ENCODE assay signal across 20 cellular contexts in the genomic region with DNA sequence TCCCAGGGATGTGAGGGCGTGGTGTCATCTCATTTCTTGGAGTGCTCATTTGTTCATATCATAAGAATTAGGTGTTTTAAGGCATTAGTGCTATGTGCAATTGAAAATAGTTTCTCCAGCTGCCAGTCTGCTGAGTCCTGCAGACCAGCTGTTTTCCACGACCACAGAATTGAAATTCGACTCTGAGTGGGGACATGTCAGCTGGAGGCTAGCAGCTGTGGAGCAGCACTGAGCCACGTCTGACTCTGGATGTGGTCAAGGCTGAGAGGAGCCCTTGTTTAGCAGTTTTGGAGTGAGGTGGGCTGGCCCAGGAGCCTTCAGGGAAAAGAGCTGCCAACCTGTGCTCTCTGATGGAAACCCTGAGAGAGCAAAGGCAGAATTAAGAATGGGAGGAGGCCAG.
DNase-seq lines count a peak whose midpoint lies in the region.
"Had no signal": no experiment of that assay in that cellular context is flagged by ENCODE, and none has a peak within 500 bp of the region (broad histone marks: within the 10 kb centered on the region; RNA-seq: fewer than 3 reads in every experiment).

No MANE protein-coding gene starts in this region.

- H3K4me1 ChIP-seq in neuronal stem cell (ENCODE audit: control insufficient read depth in 2 of 2, insufficient read depth in 1 of 2, low read depth in 1 of 2, low read length in 2 of 2) = peaks cover 0 to 2% of the 10 kb centered on the region in 2 donors
- H3K4me1 ChIP-seq: adrenal gland, BE2C, right lobe of liver had no signal

- no peak overlapping the region for H3K4me3 ChIP-seq in neuronal stem cell (ENCODE audit: low read length in 2 of 2)
- H3K4me3 ChIP-seq: adrenal gland, coronary artery, K562, right lobe of liver had no signal

- no peak overlapping the region for H3K14ac ChIP-seq in neuronal stem cell (ENCODE audit: low read length)

- H2AFZ ChIP-seq in neuronal stem cell (ENCODE audit: low read length) = no peak overlapping the region

- no peak overlapping the region for H3K9ac ChIP-seq in neuronal stem cell (ENCODE audit: low read depth, low read length, poor library complexity)

- H3K4me1 Mint-ChIP-seq in activated naive CD8-positive, alpha-beta T cell treated with anti-CD3 and anti-CD28 coated beads for 36 hours = no peaks in the 10 kb centered on the region
- H3K4me1 Mint-ChIP-seq in activated naive CD4-positive, alpha-beta T cell treated with anti-CD3 and anti-CD28 coated beads, Interleukin-2, amount 10 ng/mL, durations not matched to agents 7 days and 5 days = no peaks in the 10 kb centered on the region
- H3K4me1 Mint-ChIP-seq: activated CD4-positive, alpha-beta memory T cell treated with anti-CD3 and anti-CD28 coated beads, Interleukin-2, amount 10 ng/mL, durations not matched to agents 7 days and 5 days had no signal

- DNase-seq in DMS 273 treated with DMSO at 0.1 percent for 48 hours (lab: John Stamatoyannopoulos, UW) = peak; percentile 4
- DNase-seq in LHCN-M2 (ENCODE audit: low read depth) = peak; percentile 100
- peak; percentile 55 for DNase-seq in dedifferentiated amniotic fluid mesenchymal stem cell (ENCODE audit: extremely low spot score)
- DNase-seq in neuronal stem cell (ENCODE audit: low spot score) = no peak
- no peak for DNase-seq in stimulated activated CD4-positive, alpha-beta T cell treated with anti-CD3 and anti-CD28 coated beads, Interleukin-2, amount 100 ng/mL, for 24 hours
- no peak for DNase-seq in activated naive CD8-positive, alpha-beta T cell treated with anti-CD3 and anti-CD28 coated beads for 36 hours
- no peak for DNase-seq in activated naive CD4-positive, alpha-beta T cell treated with anti-CD3 and anti-CD28 coated beads, Interleukin-2, amount 10 ng/mL, durations not matched to agents 7 days and 5 days
- DNase-seq: activated CD4-positive, alpha-beta memory T cell treated with anti-CD3 and anti-CD28 coated beads, Interleukin-2, amount 10 ng/mL, durations not matched to agents 7 days and 5 days; activated T-cell treated with anti-CD3 and anti-CD28 coated beads, Interleukin-2, amount 50 U/mL, for 48 hours; adrenal gland; BE2C; DMS153; mammary epithelial cell; NCI-H1048; NCI-H2081; NCI-H748 treated with DMSO at 0.1 percent for 48 hours; right lobe of liver; substantia nigra had no signal

- no peak overlapping the region for H4K8ac ChIP-seq in neuronal stem cell (ENCODE audit: low read depth, low read length)

- no peak overlapping the region for H3K4me3 Mint-ChIP-seq in activated naive CD8-positive, alpha-beta T cell treated with anti-CD3 and anti-CD28 coated beads for 36 hours
- H3K4me3 Mint-ChIP-seq in activated naive CD4-positive, alpha-beta T cell treated with anti-CD3 and anti-CD28 coated beads, Interleukin-2, amount 10 ng/mL, durations not matched to agents 7 days and 5 days = no peak overlapping the region
- H3K4me3 Mint-ChIP-seq: activated CD4-positive, alpha-beta memory T cell treated with anti-CD3 and anti-CD28 coated beads, Interleukin-2, amount 10 ng/mL, durations not matched to agents 7 days and 5 days had no signal

- no peak overlapping the region for H2BK15ac ChIP-seq in neuronal stem cell (ENCODE audit: low read length)

- H3K9me3 Mint-ChIP-seq in activated naive CD8-positive, alpha-beta T cell treated with anti-CD3 and anti-CD28 coated beads for 36 hours = peaks cover 6% of the 10 kb centered on the region
- no peaks in the 10 kb centered on the region for H3K9me3 Mint-ChIP-seq in activated naive CD4-positive, alpha-beta T cell treated with anti-CD3 and anti-CD28 coated beads, Interleukin-2, amount 10 ng/mL, durations not matched to agents 7 days and 5 days
- H3K9me3 Mint-ChIP-seq: activated CD4-positive, alpha-beta memory T cell treated with anti-CD3 and anti-CD28 coated beads, Interleukin-2, amount 10 ng/mL, durations not matched to agents 7 days and 5 days had no signal

- H3K9me3 ChIP-seq in neuronal stem cell (replicated peaks in 1 of 2; ENCODE audit: control insufficient read depth in 2 of 2, insufficient read depth in 1 of 2, low read depth in 1 of 2, low read length in 2 of 2) = no peaks in the 10 kb centered on the region
- H3K9me3 ChIP-seq: adrenal gland, BE2C, right lobe of liver had no signal

- no peak overlapping the region for H2AK5ac ChIP-seq in neuronal stem cell (ENCODE audit: low read depth, low read length)

- no peak overlapping the region for H2BK12ac ChIP-seq in neuronal stem cell (ENCODE audit: low read length)

- no peak overlapping the region for H3K4ac ChIP-seq in neuronal stem cell (ENCODE audit: low read length)

- CTCF ChIA-PET in activated naive CD4-positive, alpha-beta T cell treated with anti-CD3 and anti-CD28 coated beads, Interleukin-2, amount 10 ng/mL, durations not matched to agents 7 days and 5 days (lab: Charles Lee) = no interaction called here

- H3K27me3 ChIP-seq in neuronal stem cell (ENCODE audit: control insufficient read depth in 3 of 3, insufficient read depth in 3 of 3, low read depth in 1 of 3, low read length in 3 of 3) = no peaks in the 10 kb centered on the region
- H3K27me3 ChIP-seq: adrenal gland, BE2C, right lobe of liver had no signal

- H3K27ac ChIP-seq in neuronal stem cell (replicated peaks; ENCODE audit: low read length) = no peak overlapping the region
- H3K27ac ChIP-seq: adrenal gland, coronary artery, right lobe of liver had no signal

- no peak overlapping the region for H2BK120ac ChIP-seq in neuronal stem cell (ENCODE audit: low read depth, low read length)

- no peaks in the 10 kb centered on the region for H3K36me3 Mint-ChIP-seq in activated naive CD8-positive, alpha-beta T cell treated with anti-CD3 and anti-CD28 coated beads for 36 hours
- H3K36me3 Mint-ChIP-seq in activated naive CD4-positive, alpha-beta T cell treated with anti-CD3 and anti-CD28 coated beads, Interleukin-2, amount 10 ng/mL, durations not matched to agents 7 days and 5 days = no peaks in the 10 kb centered on the region

- H2BK5ac ChIP-seq in neuronal stem cell (ENCODE audit: low read length) = no peak overlapping the region

- H3K79me1 ChIP-seq in neuronal stem cell (ENCODE audit: low read depth, low read length) = no peaks in the 10 kb centered on the region

- H3K18ac ChIP-seq in neuronal stem cell (ENCODE audit: low read length) = peak overlapping the region; percentile 29

- no peak overlapping the region for H3K4me2 ChIP-seq in neuronal stem cell (ENCODE audit: insufficient read depth, low read length, poor library complexity, severe bottlenecking)

- no CpG with 5 or more reads among the region's 4 CpGs for WGBS in neuronal stem cell (ENCODE audit: extremely low coverage in 2 of 2, insufficient read length in 2 of 2, insufficient replicate concordance in 1 of 2), 2 donors

- H4K91ac ChIP-seq in neuronal stem cell (ENCODE audit: low read depth, low read length, poor library complexity) = no peak overlapping the region

- H3K27ac Mint-ChIP-seq in activated naive CD8-positive, alpha-beta T cell treated with anti-CD3 and anti-CD28 coated beads for 36 hours = no peak overlapping the region
- no peak overlapping the region for H3K27ac Mint-ChIP-seq in activated naive CD4-positive, alpha-beta T cell treated with anti-CD3 and anti-CD28 coated beads, Interleukin-2, amount 10 ng/mL, durations not matched to agents 7 days and 5 days
- H3K27ac Mint-ChIP-seq: activated CD4-positive, alpha-beta memory T cell treated with anti-CD3 and anti-CD28 coated beads, Interleukin-2, amount 10 ng/mL, durations not matched to agents 7 days and 5 days had no signal

- H3K36me3 ChIP-seq in neuronal stem cell (replicated peaks in 1 of 2; ENCODE audit: control insufficient read depth in 2 of 2, insufficient read depth in 2 of 2, low read length in 2 of 2) = no peaks in the 10 kb centered on the region
- H3K36me3 ChIP-seq: adrenal gland, BE2C, right lobe of liver had no signal

- peaks cover 19% of the 10 kb centered on the region for H3K27me3 Mint-ChIP-seq in activated naive CD8-positive, alpha-beta T cell treated with anti-CD3 and anti-CD28 coated beads for 36 hours
- peaks cover 10% of the 10 kb centered on the region for H3K27me3 Mint-ChIP-seq in activated naive CD4-positive, alpha-beta T cell treated with anti-CD3 and anti-CD28 coated beads, Interleukin-2, amount 10 ng/mL, durations not matched to agents 7 days and 5 days

- H3K23ac ChIP-seq in neuronal stem cell (ENCODE audit: low read depth, low read length, poor library complexity) = no peak overlapping the region

Comparison
In these comparisons a context has a peak if more than half of its experiments do, and no peak if none do; other contexts are left out.
1. DNase-seq: peak in DMS 273 treated with DMSO at 0.1 percent for 48 hours (single experiment), LHCN-M2 (single experiment) and dedifferentiated amniotic fluid mesenchymal stem cell (single experiment); none in neuronal stem cell (single experiment), stimulated activated CD4-positive, alpha-beta T cell treated with anti-CD3 and anti-CD28 coated beads, Interleukin-2, amount 100 ng/mL, for 24 hours (0 of 2), activated naive CD8-positive, alpha-beta T cell treated with anti-CD3 and anti-CD28 coated beads for 36 hours (single experiment) and activated naive CD4-positive, alpha-beta T cell treated with anti-CD3 and anti-CD28 coated beads, Interleukin-2, amount 10 ng/mL, durations not matched to agents 7 days and 5 days (single experiment).